ENCODE assay signal across 9 cellular contexts in the genomic region with DNA sequence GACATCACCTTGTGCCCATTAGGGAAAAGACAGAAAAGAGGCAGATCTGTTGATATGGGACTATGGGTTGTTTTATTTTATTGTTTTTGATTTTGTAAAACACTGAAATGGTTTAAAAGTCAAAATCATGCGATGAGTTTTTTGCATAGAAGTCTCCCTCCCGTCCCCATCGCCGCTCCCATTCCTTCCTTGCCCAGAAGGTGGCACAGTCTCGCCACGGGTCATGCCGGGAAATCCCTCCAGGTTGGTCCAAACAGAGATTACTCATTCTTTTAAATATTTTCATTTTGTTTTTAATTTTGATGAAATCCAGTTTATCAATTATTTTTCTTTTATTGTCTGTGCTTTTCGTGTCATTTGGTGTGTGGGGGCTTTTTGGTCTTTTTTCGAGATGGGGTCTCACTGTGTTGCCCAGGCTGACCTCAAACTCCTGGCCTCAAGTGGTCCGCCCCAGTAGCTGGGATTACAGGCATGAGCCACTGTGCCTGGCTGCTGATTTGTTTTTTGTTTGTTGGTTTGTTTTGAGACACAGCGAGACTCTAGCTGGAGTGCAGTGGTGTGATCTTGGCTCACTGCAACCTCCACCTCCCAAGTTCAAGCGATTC. TPM values are rescaled to one million over a fixed set of nuclear protein-coding genes. Genes with fewer than 3 reads are reported as not detected.
DNase-seq lines count a peak whose midpoint lies in the region; ATAC-seq, FAIRE-seq and TF ChIP-seq lines count a peak whose summit lies in the region.
"Had no signal": no experiment of that assay in that cellular context is flagged by ENCODE, and none has a peak within 500 bp of the region (broad histone marks: within the 10 kb centered on the region; RNA-seq: fewer than 3 reads in every experiment).

No MANE protein-coding gene starts in this region.

- WGBS in esophagus squamous epithelium, 2 donors, result 41 to 45% methylated on average over 12 of the region's 12 CpGs
- WGBS in pancreas, 2 donors, result 38 to 40% methylated on average over 12 of the region's 12 CpGs

- H3K27ac Mint-ChIP-seq in activated T-helper 1 cell treated with anti-CD3 and anti-CD28 coated beads, Interleukin-12 subunit alpha, Interleukin-12 subunit beta, Interleukin-2, Interleukin-4 antibody, amounts not matched to agents 30 ng/mL and 10 ng/mL and 1 ng/mL, durations not matched to agents 14 hours and 24 hours and 36 hours, result no peak overlapping the region

- peaks cover 0 to 20% (median 0%) of the 10 kb centered on the region in 3 donors for H3K4me1 ChIP-seq in esophagus squamous epithelium
- no peaks in the 10 kb centered on the region for H3K4me1 ChIP-seq in pancreas

- H3K27ac ChIP-seq in esophagus squamous epithelium, result no peak overlapping the region
- H3K27ac ChIP-seq in pancreas, result no peak overlapping the region

- intact Hi-C loops in esophagus squamous epithelium (cut with DNase I), result loop anchor here (5.0 kb wide), 1 partner anchor 63 kb away; no protein-coding TSS in a partner anchor
- intact Hi-C loops in pancreas (cut with DNase I), result loop anchor here (5.0 kb wide), 2 partner anchors 43 to 63 kb away; no protein-coding TSS in a partner anchor
- intact Hi-C loops in activated T-helper 1 cell treated with anti-CD3 and anti-CD28 coated beads, Interleukin-12 subunit alpha, Interleukin-12 subunit beta, Interleukin-2, Interleukin-4 antibody, amounts not matched to agents 30 ng/mL and 10 ng/mL and 1 ng/mL, durations not matched to agents 14 hours and 24 hours and 36 hours (cut with micrococcal nuclease), result loop anchor here (1.0 kb wide), 1 partner anchor 61 kb away; no protein-coding TSS in a partner anchor

- H3K9me3 Mint-ChIP-seq in activated T-helper 1 cell treated with anti-CD3 and anti-CD28 coated beads, Interleukin-12 subunit alpha, Interleukin-12 subunit beta, Interleukin-2, Interleukin-4 antibody, amounts not matched to agents 30 ng/mL and 10 ng/mL and 1 ng/mL, durations not matched to agents 14 hours and 24 hours and 36 hours, result no peaks in the 10 kb centered on the region

- H3K4me3 Mint-ChIP-seq in activated T-helper 1 cell treated with anti-CD3 and anti-CD28 coated beads, Interleukin-12 subunit alpha, Interleukin-12 subunit beta, Interleukin-2, Interleukin-4 antibody, amounts not matched to agents 30 ng/mL and 10 ng/mL and 1 ng/mL, durations not matched to agents 14 hours and 24 hours and 36 hours, result no peak overlapping the region

- H3K36me3 Mint-ChIP-seq in activated T-helper 1 cell treated with anti-CD3 and anti-CD28 coated beads, Interleukin-12 subunit alpha, Interleukin-12 subunit beta, Interleukin-2, Interleukin-4 antibody, amounts not matched to agents 30 ng/mL and 10 ng/mL and 1 ng/mL, durations not matched to agents 14 hours and 24 hours and 36 hours (ENCODE audit: low read depth), result peaks cover 7% of the 10 kb centered on the region

- no peaks in the 10 kb centered on the region for H3K4me1 Mint-ChIP-seq in activated T-helper 1 cell treated with anti-CD3 and anti-CD28 coated beads, Interleukin-12 subunit alpha, Interleukin-12 subunit beta, Interleukin-2, Interleukin-4 antibody, amounts not matched to agents 30 ng/mL and 10 ng/mL and 1 ng/mL, durations not matched to agents 14 hours and 24 hours and 36 hours (ENCODE audit: low read depth)

- no peaks in the 10 kb centered on the region for H3K36me3 ChIP-seq in esophagus squamous epithelium
- no peaks in the 10 kb centered on the region for H3K36me3 ChIP-seq in pancreas

- H3K27me3 ChIP-seq in esophagus squamous epithelium, result no peaks in the 10 kb centered on the region
- H3K27me3 ChIP-seq in pancreas, result no peaks in the 10 kb centered on the region

- H3K4me3 ChIP-seq in esophagus squamous epithelium (no peak overlapping the region), pancreas (no peak overlapping the region)

- peak; percentile 51 to 86 (median 78) for TF ChIP-seq CTCF in esophagus squamous epithelium (IDR thresholded peaks at IDR 0.05)
- peak; percentile 49 to 84 (median 66) for TF ChIP-seq CTCF in pancreas (IDR thresholded peaks at IDR 0.05)

- DNase-seq in D341Med (ENCODE audit: low spot score), result peak; percentile 83
- DNase-seq in H54 (ENCODE audit: insufficient read length, low spot score), result peak; percentile 51
- DNase-seq in esophagus squamous epithelium (lab: John Stamatoyannopoulos, UW), result no peak
- peak in 5 of 6 donors; percentile 51 to 84 (median 73) for DNase-seq in pancreas
- DNase-seq in activated T-helper 1 cell treated with anti-CD3 and anti-CD28 coated beads, Interleukin-12 subunit alpha, Interleukin-12 subunit beta, Interleukin-2, Interleukin-4 antibody, amounts not matched to agents 30 ng/mL and 10 ng/mL and 1 ng/mL, durations not matched to agents 14 hours and 24 hours and 36 hours (ENCODE audit: low spot score), result no peak
- no peak for DNase-seq in ecto neural progenitor cell (ENCODE audit: low spot score)

- TF ChIP-seq POLR2A in H54 (IDR thresholded peaks at IDR 0.05; ENCODE audit: low read depth, low read length) (no peak), esophagus squamous epithelium (IDR thresholded peaks at IDR 0.05) (no peak)

- H3K9me3 ChIP-seq in esophagus squamous epithelium (no peaks in the 10 kb centered on the region), pancreas (no peaks in the 10 kb centered on the region)

- FAIRE-seq in H54 (lab: Jason Lieb, UNC), result no peak
- FAIRE-seq in pancreas (lab: Jason Lieb, UNC), result no peak

- H3K27me3 Mint-ChIP-seq in activated T-helper 1 cell treated with anti-CD3 and anti-CD28 coated beads, Interleukin-12 subunit alpha, Interleukin-12 subunit beta, Interleukin-2, Interleukin-4 antibody, amounts not matched to agents 30 ng/mL and 10 ng/mL and 1 ng/mL, durations not matched to agents 14 hours and 24 hours and 36 hours (ENCODE audit: insufficient read depth), result no peaks in the 10 kb centered on the region

- peak; percentile 89 for ATAC-seq in SK-N-SH treated with all-trans-retinoic acid at 6 μM for 48 hours
- ATAC-seq in pancreas, result peak; percentile 77 to 93 (median 91)
- no peak for ATAC-seq in GM18498 (IDR thresholded peaks at IDR 0.05; ENCODE audit: unreplicated experiment)

TF ChIP-seq in SK-N-SH treated with all-trans-retinoic acid at 6 μM for 48 hours, 23 proteins besides CTCF, POLR2A, EP300 and RAD21:
- TF ChIP-seq SNAI2 (CRISPR knock-in tag; IDR thresholded peaks at IDR 0.05) (no peak), TSHZ2 (CRISPR knock-in tag; IDR thresholded peaks at IDR 0.05) (no peak), ESRRG (CRISPR knock-in tag; IDR thresholded peaks at IDR 0.05) (no peak), ZNF565 (CRISPR knock-in tag; conservative IDR thresholded peaks at IDR 0.05; ENCODE audit: low read depth) (no peak), ZFP3 (CRISPR knock-in tag; IDR thresholded peaks at IDR 0.05) (no peak)

RNA-seq across cellular contexts. Expression of gene PGPEP1, which starts 9.2 kb away (rescaled TPM):
- total RNA-seq in esophagus squamous epithelium (10 to 100 TPM in 1 of 4 donors, 1 to 10 TPM in 2, under 1 TPM in 1; 0.83 to 10.1 (median 5.3) TPM), pancreas (10 to 100 TPM; 32.9 to 44.4 (median 37.1) TPM)
- 10 to 100 TPM; 10.4 to 20.7 TPM for polyA plus RNA-seq in pancreas
- total RNA-seq in activated T-helper 1 cell treated with anti-CD3 and anti-CD28 coated beads, Interleukin-12 subunit alpha, Interleukin-12 subunit beta, Interleukin-2, Interleukin-4 antibody, amounts not matched to agents 30 ng/mL and 10 ng/mL and 1 ng/mL, durations not matched to agents 14 hours and 24 hours and 36 hours, result 17.9 and 21.5 TPM in 2 replicates

RNA-seq across cellular contexts. Expression of gene LSM4, which starts 26.8 kb away (rescaled TPM):
- 100 to 1,000 TPM in 3 of 4 donors, 10 to 100 TPM in 1; 97.3 to 228 (median 137) TPM for total RNA-seq in esophagus squamous epithelium
- total RNA-seq in pancreas, result 10 to 100 TPM; 16.5 to 39.0 (median 33.4) TPM
- polyA plus RNA-seq in pancreas, result 10 to 100 TPM; 65.9 to 67.9 TPM
- total RNA-seq in activated T-helper 1 cell treated with anti-CD3 and anti-CD28 coated beads, Interleukin-12 subunit alpha, Interleukin-12 subunit beta, Interleukin-2, Interleukin-4 antibody, amounts not matched to agents 30 ng/mL and 10 ng/mL and 1 ng/mL, durations not matched to agents 14 hours and 24 hours and 36 hours, result 198 and 200 TPM in 2 replicates

RNA-seq across cellular contexts. Expression of gene GDF15, which starts 36.3 kb away (rescaled TPM):
- total RNA-seq in esophagus squamous epithelium (1 to 10 TPM in 1 of 4 donors, under 1 TPM in 1, not detected in 2; 0.76 to 2.3 TPM), pancreas (100 to 1,000 TPM in 2 of 6 donors, 10 to 100 TPM in 4; 33.3 to 277 (median 43.5) TPM)
- polyA plus RNA-seq in pancreas, result 10 to 100 TPM; 28.1 to 57.7 TPM
- not detected in 2 replicates for total RNA-seq in activated T-helper 1 cell treated with anti-CD3 and anti-CD28 coated beads, Interleukin-12 subunit alpha, Interleukin-12 subunit beta, Interleukin-2, Interleukin-4 antibody, amounts not matched to agents 30 ng/mL and 10 ng/mL and 1 ng/mL, durations not matched to agents 14 hours and 24 hours and 36 hours
- total RNA-seq: T-helper 2 cell treated with Interferon-gamma antibody and Interleukin-4, amounts not matched to agents 100 ng/mL and 5 ng/mL, for 36 hours had no signal

RNA-seq across cellular contexts. Expression of gene LRRC25, which starts 47.8 kb away (rescaled TPM):
- total RNA-seq in esophagus squamous epithelium (10 to 100 TPM in 1 of 4 donors, 1 to 10 TPM in 1, under 1 TPM in 2; 0.53 to 10.3 (median 1.9) TPM), pancreas (1 to 10 TPM in 3 of 6 donors, under 1 TPM in 3; 0.14 to 6.1 (median 1.2) TPM)
- 1 to 10 TPM in 1 of 2 donors, under 1 TPM in 1; 0.85 to 1.0 TPM for polyA plus RNA-seq in pancreas
- not detected in 2 replicates for total RNA-seq in activated T-helper 1 cell treated with anti-CD3 and anti-CD28 coated beads, Interleukin-12 subunit alpha, Interleukin-12 subunit beta, Interleukin-2, Interleukin-4 antibody, amounts not matched to agents 30 ng/mL and 10 ng/mL and 1 ng/mL, durations not matched to agents 14 hours and 24 hours and 36 hours
- total RNA-seq: T-helper 2 cell treated with Interferon-gamma antibody and Interleukin-4, amounts not matched to agents 100 ng/mL and 5 ng/mL, for 36 hours had no signal

Comparison
In these comparisons a context has a peak if more than half of its experiments do, and no peak if none do; other contexts are left out.
1. DNase-seq: peak in D341Med (single experiment), H54 (single experiment) and pancreas (5 of 6); none in esophagus squamous epithelium (single experiment), activated T-helper 1 cell treated with anti-CD3 and anti-CD28 coated beads, Interleukin-12 subunit alpha, Interleukin-12 subunit beta, Interleukin-2, Interleukin-4 antibody, amounts not matched to agents 30 ng/mL and 10 ng/mL and 1 ng/mL, durations not matched to agents 14 hours and 24 hours and 36 hours (single experiment) and ecto neural progenitor cell (single experiment).
2. RNA of gene GDF15, which starts 36.3 kb away (total RNA-seq): 33.3 to 277 TPM in pancreas; 0.76 to 2.3 TPM in esophagus squamous epithelium and not detected in activated T-helper 1 cell treated with anti-CD3 and anti-CD28 coated beads, Interleukin-12 subunit alpha, Interleukin-12 subunit beta, Interleukin-2, Interleukin-4 antibody, amounts not matched to agents 30 ng/mL and 10 ng/mL and 1 ng/mL, durations not matched to agents 14 hours and 24 hours and 36 hours; every median in the first group is over 10 times any median in the second.